ENCODE assay signal across 28 cellular contexts in genomic region chr1:25948641-25949040, GRCh38. TPM values are rescaled to one million over a fixed set of nuclear protein-coding genes. Genes with fewer than 3 reads are reported as not detected.
A peak's percentile ranks its signal among the peaks of the same experiment; 100 is the strongest.
DNase-seq lines count a peak whose midpoint lies in the region; ATAC-seq, FAIRE-seq and TF ChIP-seq lines count a peak whose summit lies in the region.
"Had no signal": no experiment of that assay in that cellular context is flagged by ENCODE, and none has a peak within 500 bp of the region (broad histone marks: within the 10 kb centered on the region; RNA-seq: fewer than 3 reads in every experiment).

No MANE protein-coding gene starts in this region.

- H3K4me2 ChIP-seq in K562 (ENCODE audit: insufficient read depth, low read length) = no peak overlapping the region
- H3K4me2 ChIP-seq in GM23248 (ENCODE audit: unreplicated experiment) = no peak overlapping the region
- H3K4me2 ChIP-seq: A549, BLaER1 had no signal

- BruUV-seq in K562 (replicated peaks; lab: Mats Ljungman, UMichigan) = no TSS peak

- no peaks in the 10 kb centered on the region; a peak in 1 of 5 replicates for H3K4me1 ChIP-seq in K562 (replicated peaks in 1 of 2; ENCODE audit: control insufficient read depth in 2 of 2, insufficient read depth in 2 of 2, low read length in 2 of 2)
- H3K4me1 ChIP-seq in GM23248 (ENCODE audit: insufficient read depth) = peaks cover 10% of the 10 kb centered on the region
- H3K4me1 ChIP-seq: A549, BE2C, BLaER1 had no signal

- no peak; the same call in 2 of the 3 replicates for ATAC-seq in K562
- ATAC-seq: A549, GM12878 had no signal

- no peak for TF ChIP-seq RAD21 in K562 (CRISPR knock-in tag; conservative IDR thresholded peaks at IDR 0.05 in 1 of 2, IDR thresholded peaks at IDR 0.05 in 1 of 2)

- no peaks in the 10 kb centered on the region for H3K9me1 ChIP-seq in K562 (ENCODE audit: control insufficient read depth, insufficient read depth, low read length)

- H3K27ac Mint-ChIP-seq in endothelial cell (ENCODE audit: unreplicated experiment) = no peak overlapping the region
- H3K27ac Mint-ChIP-seq: CD14-positive monocyte; CD8-positive, alpha-beta memory T cell had no signal

- POLR2A ChIA-PET in K562 (lab: Yijun Ruan, JAX) = interaction anchor here (1.0 to 1.1 kb wide), 2 partner anchors 11 to 14 kb away, joined by 3 read pairs; no protein-coding TSS in a partner anchor

- DNase-seq in AG10803 (ENCODE audit: low read depth) (peak; percentile 52), GM04503 (ENCODE audit: low read depth) (peak; percentile 44), K562 (ENCODE audit: extremely low read depth in 1 of 4, low spot score in 3 of 4) (no peak), fibroblast of peridontal ligament (ENCODE audit: extremely low read depth) (peak; percentile 20), endothelial cell (ENCODE audit: low spot score) (no peak), GM23248 (no peak), urothelium cell line (ENCODE audit: low spot score) (no peak)
- DNase-seq in effector CD4-positive, alpha-beta T cell = no peak
- DNase-seq: BE2C; C1 segment of cervical spinal cord; CD4-positive, alpha-beta memory T cell; CD4-positive, CD25-positive, alpha-beta regulatory T cell; CD8-positive, alpha-beta memory T cell; COR-L47; DMS 273 treated with DMSO at 0.1 percent for 48 hours; DMS153; DMS53; DMS79; DND-41; GF-D8 had no signal

- no peaks in the 10 kb centered on the region for H3K9me2 ChIP-seq in GM23248 (ENCODE audit: insufficient read depth)

- WGBS in K562 (ENCODE audit: insufficient coverage, low coverage, missing lambda C conversion rate) = 26% methylated on average over 4 of the region's 4 CpGs
- 87 to 90% methylated on average over 4 of the region's 4 CpGs for WGBS in GM23248 (ENCODE audit: low coverage in 1 of 2, low lambda C conversion rate in 2 of 2, missing lambda C conversion rate in 2 of 2), 2 experiments

- no peaks in the 10 kb centered on the region for H3K36me3 Mint-ChIP-seq in endothelial cell (ENCODE audit: low read depth, unreplicated experiment)
- H3K36me3 Mint-ChIP-seq: CD14-positive monocyte; CD4-positive, alpha-beta memory T cell; CD4-positive, CD25-positive, alpha-beta regulatory T cell had no signal

- TF ChIP-seq POLR2A in K562 (conservative IDR thresholded peaks at IDR 0.05) = no peak

- no peaks in the 10 kb centered on the region for H4K20me1 ChIP-seq in K562 (replicated peaks; ENCODE audit: control insufficient read depth, insufficient read depth, low read length)
- H4K20me1 ChIP-seq in GM23248 (ENCODE audit: insufficient read depth) = no peaks in the 10 kb centered on the region
- H4K20me1 ChIP-seq: BLaER1 had no signal

- H2AFZ ChIP-seq in K562 (ENCODE audit: low read depth, low read length) (no peak overlapping the region), GM23248 (no peak overlapping the region)

- H3K27me3 ChIP-seq in K562 (ENCODE audit: control insufficient read depth in 2 of 2, insufficient read depth in 2 of 2, low read length in 2 of 2) (no peaks in the 10 kb centered on the region), GM23248 (replicated peaks; ENCODE audit: insufficient read depth) (no peaks in the 10 kb centered on the region)
- H3K27me3 ChIP-seq: BE2C, BLaER1 had no signal

- in situ Hi-C loops in K562 (cut with MboI) (no loop called here), GM23248 (cut with MboI) (no loop called here)

- peaks cover 3% of the 10 kb centered on the region for H3K4me1 Mint-ChIP-seq in endothelial cell (ENCODE audit: unreplicated experiment)
- H3K4me1 Mint-ChIP-seq: CD14-positive monocyte; CD4-positive, alpha-beta memory T cell; CD4-positive, CD25-positive, alpha-beta regulatory T cell; CD8-positive, alpha-beta memory T cell had no signal

- H3K4me3 ChIP-seq in AG10803 (ENCODE audit: low read length) = no peak overlapping the region
- no peak overlapping the region for H3K4me3 ChIP-seq in K562
- no peak overlapping the region for H3K4me3 ChIP-seq in GM23248
- H3K4me3 ChIP-seq: A549, BLaER1, GM12878 had no signal

- H3K9ac ChIP-seq in K562 (ENCODE audit: insufficient read depth in 1 of 2, low read depth in 2 of 2, low read length in 2 of 2) = no peak overlapping the region
- H3K9ac ChIP-seq in GM23248 = no peak overlapping the region
- H3K9ac ChIP-seq: BLaER1 had no signal

- intact Hi-C loops in K562 (cut with micrococcal nuclease) = no loop called here

- H3K27ac ChIP-seq in K562 (ENCODE audit: extremely low read depth, low read depth, low read length) (no peak overlapping the region), GM23248 (no peak overlapping the region)
- H3K27ac ChIP-seq: 22Rv1, A549, BLaER1 had no signal

- H3K9me3 ChIP-seq in K562 (replicated peaks; ENCODE audit: control insufficient read depth, insufficient read depth, low read depth, low read length) (peaks cover 7% of the 10 kb centered on the region), GM23248 (ENCODE audit: low read depth) (no peaks in the 10 kb centered on the region)
- H3K9me3 ChIP-seq: A549, BE2C had no signal

- no peaks in the 10 kb centered on the region for H3K79me2 ChIP-seq in K562 (ENCODE audit: control insufficient read depth, insufficient read depth, low read length)
- no peaks in the 10 kb centered on the region for H3K79me2 ChIP-seq in GM23248 (ENCODE audit: insufficient read depth)

- H3K9me3 Mint-ChIP-seq in endothelial cell (ENCODE audit: unreplicated experiment) = no peaks in the 10 kb centered on the region

- CTCF ChIA-PET in K562 (lab: Yijun Ruan, JAX; ENCODE audit: low intra/inter-chr PET ratio) = no interaction called here

- H3K36me3 ChIP-seq in K562 (ENCODE audit: control insufficient read depth, insufficient read depth, low read length) = no peaks in the 10 kb centered on the region
- no peaks in the 10 kb centered on the region for H3K36me3 ChIP-seq in GM23248 (ENCODE audit: low read depth)
- H3K36me3 ChIP-seq: BE2C, BLaER1 had no signal

- TF ChIP-seq EP300 in K562 (IDR thresholded peaks at IDR 0.05; ENCODE audit: low read length) = no peak

- H3K27me3 Mint-ChIP-seq in endothelial cell (ENCODE audit: unreplicated experiment) = peaks cover 7% of the 10 kb centered on the region
- H3K27me3 Mint-ChIP-seq: CD4-positive, alpha-beta memory T cell; CD8-positive, alpha-beta memory T cell had no signal

- TF ChIP-seq CTCF in AG10803 (conservative IDR thresholded peaks at IDR 0.05; ENCODE audit: low read length) (no peak), K562 (IDR thresholded peaks at IDR 0.05 in 2 of 3, conservative IDR thresholded peaks at IDR 0.05 in 1 of 3; ENCODE audit: insufficient read depth in 2 of 3, low read depth in 1 of 3, low read length in 3 of 3) (no peak), endothelial cell (IDR thresholded peaks at IDR 0.05; ENCODE audit: unreplicated experiment) (no peak)

- H3K4me3 Mint-ChIP-seq in endothelial cell (ENCODE audit: unreplicated experiment) = no peak overlapping the region
- H3K4me3 Mint-ChIP-seq: CD14-positive monocyte; CD4-positive, alpha-beta memory T cell; CD4-positive, CD25-positive, alpha-beta regulatory T cell; CD8-positive, alpha-beta memory T cell had no signal

- peak; percentile 54 for FAIRE-seq in K562 (lab: Jason Lieb, UNC)
- no peak for FAIRE-seq in urothelium cell line (lab: Jason Lieb, UNC)
- FAIRE-seq: A549, G401.6, GM12878, GM12892, GM18507 had no signal

- H3F3A ChIP-seq in GM23248 (ENCODE audit: insufficient read depth) = peaks cover 6% of the 10 kb centered on the region; the same call in 1 of the 2 replicates

TF ChIP-seq in K562, 482 proteins besides CTCF, POLR2A, EP300 and RAD21 (continues in another document):
- TF ChIP-seq ZSCAN32 (CRISPR knock-in tag; IDR thresholded peaks at IDR 0.05) = no peak

RNA-seq across cellular contexts. Expression of gene STMN1, which starts 42.4 kb away (rescaled TPM):
- 79.1 and 202 TPM in 2 replicates for total RNA-seq in K562 (2011; cell fraction: chromatin; rRNA removed; ENCODE audit: low replicate concordance)
- 64.9 and 72.4 TPM in 2 replicates for total RNA-seq in K562 (2011; cell fraction: nucleolus; rRNA removed)
- total RNA-seq in K562 (2011; cell fraction: nucleoplasm; rRNA removed) = 144 and 204 TPM in 2 replicates
- 717 and 838 TPM in 2 replicates for total RNA-seq in K562 (2014; rRNA removed)
- total RNA-seq in K562 (2014; rRNA removed; fragmentation: Illumina TruSeq; extraction: Trizol) = 432 and 614 TPM in 2 replicates
- total RNA-seq in K562 (2015; rRNA removed; fragmentation: Illumina TruSeq; extraction: Trizol) = 534 and 557 TPM in 2 replicates
- total RNA-seq in K562 (2021) = 595 and 622 TPM in 2 replicates
- 269 and 330 TPM in 2 replicates for polyA plus RNA-seq in K562 (2011; rRNA removed)
- 40.0 and 111 TPM in 2 replicates for polyA plus RNA-seq in K562 (2011; cell fraction: cytosol; rRNA removed)
- 108 and 181 TPM in 2 replicates for polyA plus RNA-seq in K562 (2011; cell fraction: nucleus; rRNA removed)
- 743 and 1,035 TPM in 2 replicates for polyA plus RNA-seq in K562 (2012)
- polyA plus RNA-seq in K562 (2014; fragmentation: Illumina TruSeq; extraction: Trizol) = 1,051 and 1,453 TPM in 2 replicates
- polyA plus RNA-seq in K562 (2014; fragmentation: Nextera tagmentation; extraction: Ambion mirVana) = 1,000 to 10,000 TPM; 2,090 to 2,153 TPM
- 481 and 592 TPM in 2 replicates for polyA plus RNA-seq in K562 (2014; rRNA removed)
- polyA minus RNA-seq in K562 (2011; rRNA and poly(A)+ RNA removed) = 67.2 and 95.3 TPM in 2 replicates
- 80.8 and 100 TPM in 2 replicates for polyA minus RNA-seq in K562 (2011; cell fraction: cytosol; rRNA and poly(A)+ RNA removed)
- 35.7 and 84.1 TPM in 2 replicates for polyA minus RNA-seq in K562 (2011; cell fraction: nucleus; rRNA and poly(A)+ RNA removed)
- total RNA-seq in endothelial cell (ENCODE audit: unreplicated experiment) = 972 TPM
- total RNA-seq in GM23248 (2014; rRNA removed; shearing (Covaris generic)) = 44.8 and 45.2 TPM in 2 replicates
- polyA plus RNA-seq in GM23248 (2016; fragmentation: Nextera tagmentation; extraction: Ambion mirVana) = 299 and 301 TPM in 2 replicates

RNA-seq across cellular contexts. Expression of gene PAFAH2, which starts 49.2 kb away (rescaled TPM):
- 9.2 and 10.7 TPM in 2 replicates for total RNA-seq in K562 (2011; cell fraction: chromatin; rRNA removed; ENCODE audit: low replicate concordance)
- 7.3 and 7.8 TPM in 2 replicates for total RNA-seq in K562 (2011; cell fraction: nucleolus; rRNA removed)
- 6.4 and 7.5 TPM in 2 replicates for total RNA-seq in K562 (2011; cell fraction: nucleoplasm; rRNA removed)
- total RNA-seq in K562 (2014; rRNA removed) = 5.5 and 6.5 TPM in 2 replicates
- 6.4 and 6.8 TPM in 2 replicates for total RNA-seq in K562 (2014; rRNA removed; fragmentation: Illumina TruSeq; extraction: Trizol)
- total RNA-seq in K562 (2015; rRNA removed; fragmentation: Illumina TruSeq; extraction: Trizol) = 6.3 and 6.4 TPM in 2 replicates
- 4.7 and 5.9 TPM in 2 replicates for total RNA-seq in K562 (2021)
- polyA plus RNA-seq in K562 (2011; rRNA removed) = 7.5 and 10.9 TPM in 2 replicates
- 6.0 and 7.6 TPM in 2 replicates for polyA plus RNA-seq in K562 (2011; cell fraction: cytosol; rRNA removed)
- polyA plus RNA-seq in K562 (2011; cell fraction: nucleus; rRNA removed) = 6.5 and 9.1 TPM in 2 replicates
- polyA plus RNA-seq in K562 (2012) = 4.5 and 7.8 TPM in 2 replicates
- polyA plus RNA-seq in K562 (2014; fragmentation: Illumina TruSeq; extraction: Trizol) = 7.0 and 8.7 TPM in 2 replicates
- polyA plus RNA-seq in K562 (2014; fragmentation: Nextera tagmentation; extraction: Ambion mirVana) = 1 to 10 TPM; 4.2 to 7.0 TPM
- polyA plus RNA-seq in K562 (2014; rRNA removed) = 6.0 and 6.9 TPM in 2 replicates
- polyA minus RNA-seq in K562 (2011; rRNA and poly(A)+ RNA removed) = 8.3 and 11.1 TPM in 2 replicates
- polyA minus RNA-seq in K562 (2011; cell fraction: cytosol; rRNA and poly(A)+ RNA removed) = 4.3 and 7.0 TPM in 2 replicates
- polyA minus RNA-seq in K562 (2011; cell fraction: nucleus; rRNA and poly(A)+ RNA removed) = 4.0 and 5.7 TPM in 2 replicates
- 13.4 TPM for total RNA-seq in endothelial cell (ENCODE audit: unreplicated experiment)
- 10.7 and 11.9 TPM in 2 replicates for total RNA-seq in GM23248 (2014; rRNA removed; shearing (Covaris generic))
- 9.5 and 10.0 TPM in 2 replicates for polyA plus RNA-seq in GM23248 (2016; fragmentation: Nextera tagmentation; extraction: Ambion mirVana)

Comparison
In these comparisons a context has a peak if more than half of its experiments do, and no peak if none do; other contexts are left out.
1. DNase-seq: peak in AG10803 (single experiment), GM04503 (single experiment) and fibroblast of peridontal ligament (single experiment); none in K562 (0 of 4), endothelial cell (single experiment), GM23248 (single experiment), effector CD4-positive, alpha-beta T cell (single experiment) and urothelium cell line (single experiment).